Comparison of ENCODE assay signal across 35 cellular contexts in genomic region chr7:130401101-130401500, GRCh38. TPM values are rescaled to one million over a fixed set of nuclear protein-coding genes. Genes with fewer than 3 reads are reported as not detected.
"Had no signal": no experiment of that assay in that cellular context is flagged by ENCODE, and none has a peak within 500 bp of the region (broad histone marks: within the 10 kb centered on the region; RNA-seq: fewer than 3 reads in every experiment).

No MANE protein-coding gene starts in this region.

- H3K4me3 Mint-ChIP-seq: activated CD4-positive, alpha-beta T cell treated with anti-CD3 and anti-CD28 coated beads, Interleukin-2, amount 10 ng/mL, durations not matched to agents 7 days and 5 days; activated CD8-positive, alpha-beta T cell treated with anti-CD3 and anti-CD28 coated beads for 36 hours; immature natural killer cell; natural killer cell treated with Interleukin-12 subunit alpha and Interleukin-12 subunit beta and Interleukin-15 and Interleukin-18, amount 100 ng/mL, for 72 hours; T-helper 17 cell; type B pancreatic cell had no signal

- ATAC-seq: activated CD8-positive, alpha-beta T cell treated with anti-CD3 and anti-CD28 coated beads for 36 hours; activated naive CD4-positive, alpha-beta T cell treated with anti-CD3 and anti-CD28 coated beads, Interleukin-2, amount 50 U/mL, for 72 hours; left colon; mucosa of descending colon; natural killer cell treated with Interleukin-12 subunit alpha and Interleukin-12 subunit beta and Interleukin-15 and Interleukin-18, amount 100 ng/mL, for 72 hours; right lobe of liver; stimulated activated naive CD8-positive, alpha-beta T cell treated with anti-CD3 and anti-CD28 coated beads, Interleukin-15, Interleukin-2, amounts not matched to agents 100 U/mL and 50 U/mL, for 24 hours; T-helper 17 cell had no signal

- H3K4me1 ChIP-seq: esophagus muscularis mucosa, gastroesophageal sphincter, right lobe of liver, uterus had no signal

- H3K9me3 ChIP-seq: adrenal gland, esophagus muscularis mucosa, gastroesophageal sphincter, mucosa of descending colon, right lobe of liver, SK-N-SH, thoracic aorta, uterus had no signal

- H3K27ac ChIP-seq: esophagus muscularis mucosa, gastroesophageal sphincter, right lobe of liver had no signal

- H3K4me3 ChIP-seq: adrenal gland, esophagus muscularis mucosa, gastroesophageal sphincter, mucosa of descending colon, right lobe of liver, thoracic aorta, uterus had no signal

- FAIRE-seq: astrocyte had no signal

- H3K36me3 ChIP-seq: adrenal gland, right lobe of liver, thoracic aorta, uterus had no signal

- DNase-seq: activated CD4-positive, alpha-beta T cell treated with anti-CD3 and anti-CD28 coated beads for 1 hour; activated CD4-positive, alpha-beta T cell treated with anti-CD3 and anti-CD28 coated beads, Interleukin-2, amount 10 ng/mL, durations not matched to agents 7 days and 5 days; activated CD8-positive, alpha-beta T cell treated with anti-CD3 and anti-CD28 coated beads for 36 hours; activated T-cell treated with anti-CD3 and anti-CD28 coated beads, Interleukin-2, amount 50 U/mL, for 48 hours; adrenal gland; central memory CD4-positive, alpha-beta T cell; dermis blood vessel endothelial cell; effector CD4-positive, alpha-beta T cell; hippocampal formation; immature natural killer cell; kidney; left colon; mesendoderm; mucosa of descending colon; right lobe of liver; SK-N-SH; stimulated activated CD4-positive, alpha-beta T cell treated with anti-CD3 and anti-CD28 coated beads, Interleukin-12 subunit alpha, Interleukin-12 subunit beta, amount 100 ng/mL, for 4 hours; stimulated activated CD4-positive, alpha-beta T cell treated with anti-CD3 and anti-CD28 coated beads, Interleukin-4, amount 100 ng/mL, for 1 hour; stimulated activated naive CD8-positive, alpha-beta T cell treated with anti-CD3 and anti-CD28 coated beads, Interleukin-15, Interleukin-2, amounts not matched to agents 100 U/mL and 50 U/mL, for 24 hours; T-helper 17 cell; T1000; uterus had no signal

- H3K27ac Mint-ChIP-seq: activated CD4-positive, alpha-beta T cell treated with anti-CD3 and anti-CD28 coated beads, Interleukin-2, amount 10 ng/mL, durations not matched to agents 7 days and 5 days; activated CD8-positive, alpha-beta T cell treated with anti-CD3 and anti-CD28 coated beads for 36 hours; activated naive CD4-positive, alpha-beta T cell treated with anti-CD3 and anti-CD28 coated beads, Interleukin-2, amount 50 U/mL, for 72 hours; activated T-helper 2 cell treated with anti-CD3 and anti-CD28 coated beads, Interferon-gamma antibody, Interleukin-2, Interleukin-4, amounts not matched to agents 10 μg/mL and 5 μg/mL and 100 μg/mL, durations not matched to agents 14 hours and 24 hours and 36 hours; immature natural killer cell; natural killer cell treated with Interleukin-12 subunit alpha and Interleukin-12 subunit beta and Interleukin-15 and Interleukin-18, amount 100 ng/mL, for 72 hours; T-helper 17 cell; type B pancreatic cell had no signal

- H3K4me1 Mint-ChIP-seq: T-helper 17 cell had no signal

- H3K27me3 Mint-ChIP-seq: activated CD4-positive, alpha-beta T cell treated with anti-CD3 and anti-CD28 coated beads, Interleukin-2, amount 10 ng/mL, durations not matched to agents 7 days and 5 days; activated CD8-positive, alpha-beta T cell treated with anti-CD3 and anti-CD28 coated beads for 36 hours; natural killer cell treated with Interleukin-12 subunit alpha and Interleukin-12 subunit beta and Interleukin-15 and Interleukin-18, amount 100 ng/mL, for 72 hours; T-helper 17 cell; type B pancreatic cell had no signal

- H3K27me3 ChIP-seq: adrenal gland, esophagus muscularis mucosa, gastroesophageal sphincter, right lobe of liver, uterus had no signal

- H3K36me3 Mint-ChIP-seq: natural killer cell treated with Interleukin-12 subunit alpha and Interleukin-12 subunit beta and Interleukin-15 and Interleukin-18, amount 100 ng/mL, for 72 hours had no signal

- H3K9me3 Mint-ChIP-seq: activated CD4-positive, alpha-beta T cell treated with anti-CD3 and anti-CD28 coated beads, Interleukin-2, amount 10 ng/mL, durations not matched to agents 7 days and 5 days; activated CD8-positive, alpha-beta T cell treated with anti-CD3 and anti-CD28 coated beads for 36 hours; activated naive CD4-positive, alpha-beta T cell treated with anti-CD3 and anti-CD28 coated beads, Interleukin-2, amount 50 U/mL, for 72 hours; activated T-helper 2 cell treated with anti-CD3 and anti-CD28 coated beads, Interferon-gamma antibody, Interleukin-2, Interleukin-4, amounts not matched to agents 10 μg/mL and 5 μg/mL and 100 μg/mL, durations not matched to agents 14 hours and 24 hours and 36 hours; immature natural killer cell; natural killer cell treated with Interleukin-12 subunit alpha and Interleukin-12 subunit beta and Interleukin-15 and Interleukin-18, amount 100 ng/mL, for 72 hours; type B pancreatic cell had no signal

RNA-seq across cellular contexts. Expression of gene CPA1, which starts 20.8 kb away (rescaled TPM):
- total RNA-seq: activated CD4-positive, alpha-beta T cell treated with anti-CD3 and anti-CD28 coated beads, Interleukin-2, amount 10 ng/mL, durations not matched to agents 7 days and 5 days; activated CD8-positive, alpha-beta T cell treated with anti-CD3 and anti-CD28 coated beads for 36 hours; activated naive CD4-positive, alpha-beta T cell treated with anti-CD3 and anti-CD28 coated beads, Interleukin-2, amount 50 U/mL, for 72 hours; activated T-helper 2 cell treated with anti-CD3 and anti-CD28 coated beads, Interferon-gamma antibody, Interleukin-2, Interleukin-4, amounts not matched to agents 10 μg/mL and 5 μg/mL and 100 μg/mL, durations not matched to agents 14 hours and 24 hours and 36 hours; astrocyte; dermis blood vessel endothelial cell; esophagus muscularis mucosa; mucosa of descending colon; natural killer cell treated with Interleukin-12 subunit alpha and Interleukin-12 subunit beta and Interleukin-15 and Interleukin-18, amount 100 ng/mL, for 72 hours; right lobe of liver; T-helper 17 cell had no signal
- polyA plus RNA-seq: immature natural killer cell had no signal

RNA-seq across cellular contexts. Expression of gene CPA5, which starts 56.5 kb away (rescaled TPM):
- total RNA-seq: activated CD4-positive, alpha-beta T cell treated with anti-CD3 and anti-CD28 coated beads, Interleukin-2, amount 10 ng/mL, durations not matched to agents 7 days and 5 days; astrocyte; dermis blood vessel endothelial cell; esophagus muscularis mucosa; gastroesophageal sphincter; left colon; liver; mucosa of descending colon; natural killer cell treated with Interleukin-12 subunit alpha and Interleukin-12 subunit beta and Interleukin-15 and Interleukin-18, amount 100 ng/mL, for 72 hours; osteoblast; posterior vena cava; right lobe of liver; skeletal muscle tissue; subcutaneous adipose tissue; thoracic aorta; uterus had no signal
- polyA plus RNA-seq: immature natural killer cell had no signal
